ENCODE assay signal across 30 cellular contexts in the genomic region with DNA sequence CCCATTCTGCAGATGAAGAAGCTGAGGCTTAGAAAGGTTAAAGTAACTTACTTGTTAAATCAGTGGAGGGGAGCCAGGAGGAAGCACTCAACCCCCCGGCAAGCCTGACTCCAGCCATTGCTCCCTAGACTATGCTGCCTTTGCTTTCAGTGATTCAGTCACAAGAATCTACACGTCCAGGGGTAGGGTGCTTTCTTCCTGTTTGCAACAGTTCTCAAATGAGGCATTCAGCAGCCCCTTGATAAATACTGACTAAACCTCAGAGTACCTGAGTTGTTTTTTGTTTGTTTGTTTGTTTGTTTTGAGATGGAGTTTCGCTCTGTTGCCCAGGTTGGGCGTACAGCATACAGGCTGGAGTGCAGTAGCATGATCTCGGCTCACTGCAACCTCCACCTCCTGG.
"Had no signal": no experiment of that assay in that cellular context is flagged by ENCODE, and none has a peak within 500 bp of the region (broad histone marks: within the 10 kb centered on the region; RNA-seq: fewer than 3 reads in every experiment).

No MANE protein-coding gene starts in this region.

- H3K27ac Mint-ChIP-seq: activated B cell treated with CpG ODN at 0.5 μM for 24 hours; activated CD8-positive, alpha-beta T cell treated with anti-CD3 and anti-CD28 coated beads for 36 hours; activated naive CD4-positive, alpha-beta T cell treated with anti-CD3 and anti-CD28 coated beads for 36 hours; activated naive CD4-positive, alpha-beta T cell treated with anti-CD3 and anti-CD28 coated beads, Interleukin-2, amount 50 U/mL, for 24 hours; activated naive CD8-positive, alpha-beta T cell treated with anti-CD3 and anti-CD28 coated beads for 36 hours; activated naive CD8-positive, alpha-beta T cell treated with anti-CD3 and anti-CD28 coated beads, Interleukin-2, amount 50 U/mL, for 24 hours; activated T-helper 17 cell treated with anti-CD3 and anti-CD28 coated beads, Interleukin-2, amount 50 U/mL, for 72 hours; effector memory CD8-positive, alpha-beta T cell had no signal

- H3K27me3 Mint-ChIP-seq: activated B cell treated with CpG ODN at 0.5 μM for 24 hours; activated CD8-positive, alpha-beta T cell treated with anti-CD3 and anti-CD28 coated beads for 36 hours; activated naive CD4-positive, alpha-beta T cell treated with anti-CD3 and anti-CD28 coated beads, Interleukin-2, amount 50 U/mL, for 24 hours; activated naive CD8-positive, alpha-beta T cell treated with anti-CD3 and anti-CD28 coated beads for 36 hours; activated T-helper 17 cell treated with anti-CD3 and anti-CD28 coated beads, Interleukin-2, amount 50 U/mL, for 72 hours had no signal

- H3K36me3 ChIP-seq: adrenal gland, breast epithelium, esophagus squamous epithelium, gastroesophageal sphincter, heart right ventricle, WERI-Rb-1 had no signal

- H3K9me3 ChIP-seq: adrenal gland, breast epithelium, esophagus squamous epithelium, gastroesophageal sphincter, heart right ventricle had no signal

- H3K27me3 ChIP-seq: adrenal gland, breast epithelium, esophagus squamous epithelium, gastroesophageal sphincter had no signal

- H3K9me3 Mint-ChIP-seq: activated B cell treated with CpG ODN at 0.5 μM for 24 hours; activated CD8-positive, alpha-beta T cell treated with anti-CD3 and anti-CD28 coated beads for 36 hours; activated naive CD4-positive, alpha-beta T cell treated with anti-CD3 and anti-CD28 coated beads for 36 hours; activated naive CD4-positive, alpha-beta T cell treated with anti-CD3 and anti-CD28 coated beads, Interleukin-2, amount 50 U/mL, for 24 hours; activated naive CD8-positive, alpha-beta T cell treated with anti-CD3 and anti-CD28 coated beads for 36 hours; activated naive CD8-positive, alpha-beta T cell treated with anti-CD3 and anti-CD28 coated beads, Interleukin-2, amount 50 U/mL, for 24 hours; activated T-cell treated with anti-CD3 and anti-CD28 coated beads, Interleukin-2, amount 50 U/mL, for 4 hours; activated T-helper 17 cell treated with anti-CD3 and anti-CD28 coated beads, Interleukin-2, amount 50 U/mL, for 72 hours; central memory CD8-positive, alpha-beta T cell; effector memory CD8-positive, alpha-beta T cell had no signal

- DNase-seq: activated B cell treated with CpG ODN at 0.5 μM for 24 hours; activated CD4-positive, alpha-beta T cell treated with anti-CD3 and anti-CD28 coated beads for 48 hours; activated CD4-positive, alpha-beta T cell treated with anti-CD3 and anti-CD28 coated beads, Interleukin-2, amount 50 U/mL, for 1 hour; activated CD4-positive, alpha-beta T cell treated with anti-CD3 and anti-CD28 coated beads, Interleukin-2, amount 50 U/mL, for 48 hours; activated CD8-positive, alpha-beta memory T cell treated with anti-CD3 and anti-CD28 coated beads for 24 hours; activated CD8-positive, alpha-beta T cell treated with anti-CD3 and anti-CD28 coated beads for 36 hours; activated effector memory CD4-positive, alpha-beta T cell treated with Interleukin-2 at 50 U/mL for 16 hours; activated naive CD4-positive, alpha-beta T cell treated with anti-CD3 and anti-CD28 coated beads for 36 hours; activated naive CD8-positive, alpha-beta T cell treated with anti-CD3 and anti-CD28 coated beads for 36 hours; activated naive CD8-positive, alpha-beta T cell treated with anti-CD3 and anti-CD28 coated beads, Interleukin-2, amount 50 U/mL, for 24 hours; activated T-cell treated with anti-CD3 and anti-CD28 coated beads, Interleukin-2, amount 50 U/mL, for 4 hours; adrenal gland; amygdala; cortex of kidney; dermis blood vessel endothelial cell; effector CD4-positive, alpha-beta T cell; effector memory CD8-positive, alpha-beta T cell; esophagus squamous epithelium; foreskin melanocyte; heart right ventricle; T-helper 2 cell; WERI-Rb-1 had no signal

- H3K27ac ChIP-seq: adrenal gland, breast epithelium, epithelial cell of prostate, esophagus squamous epithelium, gastroesophageal sphincter, heart right ventricle, WERI-Rb-1 had no signal

- FAIRE-seq: colon had no signal

- H3K4me3 Mint-ChIP-seq: activated B cell treated with CpG ODN at 0.5 μM for 24 hours; activated CD8-positive, alpha-beta T cell treated with anti-CD3 and anti-CD28 coated beads for 36 hours; activated naive CD4-positive, alpha-beta T cell treated with anti-CD3 and anti-CD28 coated beads for 36 hours; activated naive CD4-positive, alpha-beta T cell treated with anti-CD3 and anti-CD28 coated beads, Interleukin-2, amount 50 U/mL, for 24 hours; activated naive CD8-positive, alpha-beta T cell treated with anti-CD3 and anti-CD28 coated beads for 36 hours; activated naive CD8-positive, alpha-beta T cell treated with anti-CD3 and anti-CD28 coated beads, Interleukin-2, amount 50 U/mL, for 24 hours; activated T-cell treated with anti-CD3 and anti-CD28 coated beads, Interleukin-2, amount 50 U/mL, for 4 hours; activated T-helper 17 cell treated with anti-CD3 and anti-CD28 coated beads, Interleukin-2, amount 50 U/mL, for 72 hours; central memory CD8-positive, alpha-beta T cell; effector memory CD8-positive, alpha-beta T cell had no signal

- H3K4me1 Mint-ChIP-seq: activated naive CD4-positive, alpha-beta T cell treated with anti-CD3 and anti-CD28 coated beads, Interleukin-2, amount 50 U/mL, for 24 hours; activated naive CD8-positive, alpha-beta T cell treated with anti-CD3 and anti-CD28 coated beads for 36 hours; activated naive CD8-positive, alpha-beta T cell treated with anti-CD3 and anti-CD28 coated beads, Interleukin-2, amount 50 U/mL, for 24 hours; activated T-helper 17 cell treated with anti-CD3 and anti-CD28 coated beads, Interleukin-2, amount 50 U/mL, for 72 hours; central memory CD8-positive, alpha-beta T cell had no signal

- H3K4me1 ChIP-seq: breast epithelium had no signal

- H3K36me3 Mint-ChIP-seq: activated naive CD4-positive, alpha-beta T cell treated with anti-CD3 and anti-CD28 coated beads, Interleukin-2, amount 50 U/mL, for 24 hours; activated naive CD8-positive, alpha-beta T cell treated with anti-CD3 and anti-CD28 coated beads for 36 hours; brain had no signal

- H3K4me3 ChIP-seq: adrenal gland, breast epithelium, esophagus squamous epithelium, gastroesophageal sphincter, heart right ventricle had no signal
